Comparison of ENCODE assay signal across 18 cellular contexts in genomic region chr7:149561072-149561471, GRCh38.
DNase-seq lines count a peak whose midpoint lies in the region; ATAC-seq, FAIRE-seq and TF ChIP-seq lines count a peak whose summit lies in the region.
"Had no signal": no experiment of that assay in that cellular context is flagged by ENCODE, and none has a peak within 500 bp of the region (broad histone marks: within the 10 kb centered on the region; RNA-seq: fewer than 3 reads in every experiment).

No MANE protein-coding gene starts in this region.

- H3K36me3 ChIP-seq in keratinocyte (ENCODE audit: control insufficient read depth in 2 of 2, extremely low read depth in 1 of 2, insufficient read depth in 2 of 2, low read length in 2 of 2), result peaks cover 4% of the 10 kb centered on the region in 2 experiments

- CTCF ChIA-PET in activated naive CD4-positive, alpha-beta T cell treated with anti-CD3 and anti-CD28 coated beads for 36 hours (lab: Charles Lee), result no interaction called here
- CTCF ChIA-PET in CD4-positive, alpha-beta T cell (lab: Charles Lee), result no interaction called here

- no peak for ATAC-seq in activated naive CD4-positive, alpha-beta T cell treated with anti-CD3 and anti-CD28 coated beads, Interleukin-2, amount 50 U/mL, for 72 hours
- no peak for ATAC-seq in activated T-helper 17 cell treated with anti-CD3 and anti-CD28 coated beads, Interleukin-2, amount 50 U/mL, for 72 hours (replicated peaks)
- ATAC-seq in GM21447 (IDR thresholded peaks at IDR 0.05; ENCODE audit: unreplicated experiment), result no peak
- no peak for ATAC-seq in CD4-positive, alpha-beta T cell (ENCODE audit: poor library complexity)
- ATAC-seq: A549 had no signal

- no peak overlapping the region for H3K4me3 ChIP-seq in keratinocyte (ENCODE audit: control insufficient read depth in 2 of 3, extremely low read depth in 1 of 3, insufficient read depth in 2 of 3, low read depth in 1 of 3, low read length in 3 of 3)
- H3K4me3 ChIP-seq: A549 had no signal

- TF ChIP-seq CTCF in keratinocyte (optimal IDR thresholded peaks at IDR 0.05 in 1 of 3, IDR thresholded peaks at IDR 0.05 in 1 of 3, conservative IDR thresholded peaks at IDR 0.05 in 1 of 3; ENCODE audit: extremely low read depth in 1 of 3, insufficient read depth in 2 of 3, low read length in 3 of 3), result no peak
- TF ChIP-seq CTCF in CD4-positive, alpha-beta T cell (IDR thresholded peaks at IDR 0.05), result no peak

- H3K27ac ChIP-seq in keratinocyte (ENCODE audit: control insufficient read depth, insufficient read depth, low read length), result peak overlapping the region; percentile 84
- no peak overlapping the region for H3K27ac ChIP-seq in CD4-positive, alpha-beta T cell (ENCODE audit: low read depth, low read length)
- H3K27ac ChIP-seq: A549, KMS-11 had no signal

- H3K27ac Mint-ChIP-seq in activated naive CD4-positive, alpha-beta T cell treated with anti-CD3 and anti-CD28 coated beads, Interleukin-2, amount 50 U/mL, for 72 hours, result peak overlapping the region; percentile 18 to 19
- no peak overlapping the region for H3K27ac Mint-ChIP-seq in activated naive CD4-positive, alpha-beta T cell treated with anti-CD3 and anti-CD28 coated beads for 36 hours
- peak overlapping the region; percentile 66 for H3K27ac Mint-ChIP-seq in activated T-helper 17 cell treated with anti-CD3 and anti-CD28 coated beads, Interleukin-2, amount 50 U/mL, for 72 hours
- H3K27ac Mint-ChIP-seq in CD4-positive, alpha-beta T cell, result no peak overlapping the region

- H3K9me1 ChIP-seq in keratinocyte (ENCODE audit: control insufficient read depth, extremely low read depth, insufficient read depth, low read length), result no peaks in the 10 kb centered on the region

- POLR2A ChIA-PET in CD4-positive, alpha-beta T cell (lab: Charles Lee), result no interaction called here

- DNase-seq in activated naive CD4-positive, alpha-beta T cell treated with anti-CD3 and anti-CD28 coated beads, Interleukin-2, amount 50 U/mL, for 72 hours (ENCODE audit: low spot score in 2 of 2), result no peak
- no peak for DNase-seq in activated naive CD4-positive, alpha-beta T cell treated with anti-CD3 and anti-CD28 coated beads for 36 hours
- DNase-seq in keratinocyte (ENCODE audit: low read depth, low spot score) (no peak), SW480 (ENCODE audit: low spot score) (no peak), DMS53 treated with DMSO at 0.1 percent for 48 hours (lab: John Stamatoyannopoulos, UW; ENCODE audit: unreplicated experiment) (no peak)
- no peak for DNase-seq in CD4-positive, alpha-beta T cell
- DNase-seq: CD4-positive, alpha-beta memory T cell; NCI-H1092; NCI-H1694; NCI-H345; NCI-H69; NK-92 treated with Interleukin-12 subunit alpha and Interleukin-12 subunit beta, amount 100 ng/mL, for 24 hours; OCI-M1; RPMI8226 had no signal

- intact Hi-C loops in activated naive CD4-positive, alpha-beta T cell treated with anti-CD3 and anti-CD28 coated beads for 36 hours (cut with micrococcal nuclease), result no loop called here
- intact Hi-C loops in CD4-positive, alpha-beta T cell (cut with DNase I, micrococcal nuclease), result no loop called here

- no peak for FAIRE-seq in keratinocyte (lab: Jason Lieb, UNC)
- FAIRE-seq: A549 had no signal

- H2AFZ ChIP-seq in keratinocyte (ENCODE audit: control insufficient read depth, low read length), result no peak overlapping the region

- H3K36me3 Mint-ChIP-seq in activated naive CD4-positive, alpha-beta T cell treated with anti-CD3 and anti-CD28 coated beads, Interleukin-2, amount 50 U/mL, for 72 hours, result peaks cover 11 to 27% of the 10 kb centered on the region in 2 donors
- peaks cover 34% of the 10 kb centered on the region for H3K36me3 Mint-ChIP-seq in activated naive CD4-positive, alpha-beta T cell treated with anti-CD3 and anti-CD28 coated beads for 36 hours (ENCODE audit: low read depth)
- H3K36me3 Mint-ChIP-seq in activated T-helper 17 cell treated with anti-CD3 and anti-CD28 coated beads, Interleukin-2, amount 50 U/mL, for 72 hours (ENCODE audit: low read depth), result peaks cover 84% of the 10 kb centered on the region
- H3K36me3 Mint-ChIP-seq in CD4-positive, alpha-beta T cell (ENCODE audit: low read depth), result peaks cover 93% of the 10 kb centered on the region

- peaks cover 6% of the 10 kb centered on the region for H3K79me2 ChIP-seq in keratinocyte (ENCODE audit: control insufficient read depth, insufficient read depth, low read length)

- dilution Hi-C loops in keratinocyte (cut with MboI; ENCODE audit: extremely low pct_ligation_motif_present, low sequenced_read_pairs), result no loop called here

- H4K20me1 ChIP-seq in keratinocyte (ENCODE audit: control insufficient read depth, extremely low read depth, insufficient read depth, low read length), result peaks cover 7% of the 10 kb centered on the region

- peaks cover 51% of the 10 kb centered on the region for H3K4me1 ChIP-seq in keratinocyte (ENCODE audit: control insufficient read depth, extremely low read depth, insufficient read depth, low read length)
- H3K4me1 ChIP-seq: A549 had no signal

- H3K9me3 Mint-ChIP-seq in activated naive CD4-positive, alpha-beta T cell treated with anti-CD3 and anti-CD28 coated beads, Interleukin-2, amount 50 U/mL, for 72 hours, result peaks cover 0 to 5% of the 10 kb centered on the region in 2 donors
- peaks cover 4% of the 10 kb centered on the region for H3K9me3 Mint-ChIP-seq in activated naive CD4-positive, alpha-beta T cell treated with anti-CD3 and anti-CD28 coated beads for 36 hours
- H3K9me3 Mint-ChIP-seq in activated T-helper 17 cell treated with anti-CD3 and anti-CD28 coated beads, Interleukin-2, amount 50 U/mL, for 72 hours, result peaks cover 5% of the 10 kb centered on the region
- H3K9me3 Mint-ChIP-seq in CD4-positive, alpha-beta T cell, result peaks cover 6% of the 10 kb centered on the region

- no peaks in the 10 kb centered on the region for H3K9me3 ChIP-seq in keratinocyte (ENCODE audit: control insufficient read depth, low read depth, low read length)
- H3K9me3 ChIP-seq in CD4-positive, alpha-beta T cell (ENCODE audit: control insufficient read depth, low read length), result no peaks in the 10 kb centered on the region

- no peak overlapping the region for H3K4me3 Mint-ChIP-seq in activated naive CD4-positive, alpha-beta T cell treated with anti-CD3 and anti-CD28 coated beads for 36 hours
- H3K4me3 Mint-ChIP-seq in activated T-helper 17 cell treated with anti-CD3 and anti-CD28 coated beads, Interleukin-2, amount 50 U/mL, for 72 hours, result no peak overlapping the region
- H3K4me3 Mint-ChIP-seq in CD4-positive, alpha-beta T cell, result no peak overlapping the region
- H3K4me3 Mint-ChIP-seq: CD4-positive, alpha-beta memory T cell had no signal

- H3K4me2 ChIP-seq in keratinocyte (ENCODE audit: control insufficient read depth, extremely low read depth, insufficient read depth, low read depth, low read length), result no peak overlapping the region
- H3K4me2 ChIP-seq: A549, KMS-11 had no signal

- peaks cover 8% of the 10 kb centered on the region for H3K4me1 Mint-ChIP-seq in activated naive CD4-positive, alpha-beta T cell treated with anti-CD3 and anti-CD28 coated beads for 36 hours (ENCODE audit: low read depth)
- H3K4me1 Mint-ChIP-seq in activated T-helper 17 cell treated with anti-CD3 and anti-CD28 coated beads, Interleukin-2, amount 50 U/mL, for 72 hours, result peaks cover 15% of the 10 kb centered on the region
- peaks cover 17% of the 10 kb centered on the region for H3K4me1 Mint-ChIP-seq in CD4-positive, alpha-beta T cell (ENCODE audit: low read depth)

- no peaks in the 10 kb centered on the region for H3K27me3 ChIP-seq in keratinocyte (ENCODE audit: control insufficient read depth, extremely low read depth, insufficient read depth, low read length)
- no peaks in the 10 kb centered on the region for H3K27me3 ChIP-seq in CD4-positive, alpha-beta T cell (ENCODE audit: control insufficient read depth, insufficient read depth, low read length)

- H3K9ac ChIP-seq in keratinocyte (ENCODE audit: control insufficient read depth, extremely low read depth, insufficient read depth, low read length), result no peak overlapping the region
- H3K9ac ChIP-seq: KMS-11 had no signal

- H3K27me3 Mint-ChIP-seq in activated naive CD4-positive, alpha-beta T cell treated with anti-CD3 and anti-CD28 coated beads for 36 hours (ENCODE audit: low read depth), result no peaks in the 10 kb centered on the region
- no peaks in the 10 kb centered on the region for H3K27me3 Mint-ChIP-seq in activated T-helper 17 cell treated with anti-CD3 and anti-CD28 coated beads, Interleukin-2, amount 50 U/mL, for 72 hours
- no peaks in the 10 kb centered on the region for H3K27me3 Mint-ChIP-seq in CD4-positive, alpha-beta T cell
- H3K27me3 Mint-ChIP-seq: CD4-positive, alpha-beta memory T cell had no signal

Comparison
In these comparisons a context has a peak if more than half of its experiments do, and no peak if none do; other contexts are left out.
1. H3K27ac Mint-ChIP-seq: peak in activated naive CD4-positive, alpha-beta T cell treated with anti-CD3 and anti-CD28 coated beads, Interleukin-2, amount 50 U/mL, for 72 hours (2 of 2) and activated T-helper 17 cell treated with anti-CD3 and anti-CD28 coated beads, Interleukin-2, amount 50 U/mL, for 72 hours (single experiment); none in activated naive CD4-positive, alpha-beta T cell treated with anti-CD3 and anti-CD28 coated beads for 36 hours (single experiment) and CD4-positive, alpha-beta T cell (single experiment).